8 cellular contexts compared by ENCODE assay signal in the genomic region with DNA sequence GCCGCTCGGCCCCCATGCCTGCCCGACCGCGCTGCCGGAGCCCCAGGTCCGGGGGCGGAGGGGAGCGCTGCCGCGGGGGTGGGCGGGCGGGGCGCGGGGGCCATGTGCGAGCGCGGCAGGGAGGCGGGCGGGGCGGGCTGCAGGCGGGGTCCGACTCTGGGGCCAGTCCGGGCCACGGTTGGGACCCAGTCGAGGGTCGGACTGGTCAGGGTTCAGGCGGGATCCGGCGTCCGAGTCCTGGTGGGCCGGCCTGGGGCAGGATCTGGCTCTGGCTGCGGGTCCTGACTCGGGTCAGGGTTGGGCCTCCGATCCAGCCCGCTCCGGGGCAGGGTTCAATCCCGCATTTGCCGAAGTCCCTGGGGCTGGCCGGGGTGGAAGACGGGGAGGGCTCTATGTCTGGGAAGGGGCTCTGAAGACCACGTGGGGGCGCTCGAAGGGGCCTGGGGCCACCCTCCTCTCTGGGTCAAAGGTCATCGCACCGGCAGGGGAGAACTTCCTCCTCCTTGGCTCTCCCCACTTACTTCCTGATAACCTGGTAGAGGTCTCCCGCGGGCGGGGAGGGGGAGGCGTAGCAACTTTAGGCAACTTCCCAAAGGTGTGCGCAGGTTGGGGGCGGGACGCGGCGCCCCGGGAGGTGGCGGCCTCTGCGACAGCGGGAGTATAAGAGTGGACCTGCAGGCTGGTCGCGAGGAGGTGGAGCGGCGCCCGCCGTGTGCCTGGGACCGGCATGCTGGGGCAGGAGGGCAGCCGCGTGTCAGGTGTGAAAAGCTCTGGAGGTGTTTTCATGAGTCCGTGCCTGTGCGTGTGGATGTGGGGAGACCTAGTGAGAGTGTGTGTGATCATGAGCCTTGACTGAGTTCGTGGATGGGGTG. TPM values are rescaled to one million over a fixed set of nuclear protein-coding genes. Genes with fewer than 3 reads are reported as not detected.
DNase-seq lines count a peak whose midpoint lies in the region; ATAC-seq lines count a peak whose summit lies in the region.

No MANE protein-coding gene starts in this region.

- H3K9me3 ChIP-seq in effector memory CD4-positive, alpha-beta T cell (ENCODE audit: control insufficient read depth, low read length), result no peaks in the 10 kb centered on the region
- H3K9me3 ChIP-seq in mononuclear cell (ENCODE audit: low read depth, low read length), result no peaks in the 10 kb centered on the region

- H3K27me3 ChIP-seq in effector memory CD4-positive, alpha-beta T cell (replicated peaks; ENCODE audit: control insufficient read depth, insufficient read depth, low read length, poor library complexity, severe bottlenecking), result peaks cover 10% of the 10 kb centered on the region
- H3K27me3 ChIP-seq in mononuclear cell (ENCODE audit: insufficient read depth, low read length), result peaks cover 3% of the 10 kb centered on the region

- ATAC-seq in GM18498 (IDR thresholded peaks at IDR 0.05; ENCODE audit: unreplicated experiment), result peak; percentile 18
- ATAC-seq in HG02852 (IDR thresholded peaks at IDR 0.05; ENCODE audit: unreplicated experiment), result peak; percentile 26
- ATAC-seq in HG03565 (IDR thresholded peaks at IDR 0.05; ENCODE audit: unreplicated experiment), result no peak

- H3K4me3 ChIP-seq in effector memory CD4-positive, alpha-beta T cell (ENCODE audit: insufficient read depth, low read depth, low read length, poor library complexity, severe bottlenecking), result peak overlapping the region; percentile 65
- H3K4me3 ChIP-seq in mononuclear cell (ENCODE audit: low read length), result peak overlapping the region; percentile 62

- H3K4me1 ChIP-seq in effector memory CD4-positive, alpha-beta T cell (ENCODE audit: control insufficient read depth, insufficient read depth, low read length, poor library complexity, severe bottlenecking), result peaks cover 25% of the 10 kb centered on the region
- H3K4me1 ChIP-seq in mononuclear cell (ENCODE audit: insufficient read depth, low read length), result peaks cover 35% of the 10 kb centered on the region

- H3K36me3 ChIP-seq in effector memory CD4-positive, alpha-beta T cell (ENCODE audit: control insufficient read depth, insufficient read depth, low read length), result no peaks in the 10 kb centered on the region

- peak; percentile 57 for DNase-seq in NCI-H526 treated with DMSO at 0.1 percent for 48 hours (lab: John Stamatoyannopoulos, UW)
- peak; percentile 77 to 84 for DNase-seq in activated CD4-positive, alpha-beta T cell treated with anti-CD3 and anti-CD28 coated beads, Interleukin-2, amount 50 U/mL, for 48 hours
- DNase-seq in effector memory CD4-positive, alpha-beta T cell, result peak; percentile 50 to 67 (median 61)
- peak; percentile 43 to 61 for DNase-seq in stimulated activated CD8-positive, alpha-beta memory T cell treated with anti-CD3 and anti-CD28 coated beads, Interleukin-4, amount 100 ng/mL, for 4 hours (ENCODE audit: low read depth in 2 of 2, low spot score in 1 of 2)

- H3K27ac ChIP-seq in effector memory CD4-positive, alpha-beta T cell (ENCODE audit: insufficient read depth, low read length, poor library complexity, severe bottlenecking), result peak overlapping the region; percentile 67

RNA-seq across cellular contexts. Expression of a gene that starts 0.6 kb away (rescaled TPM):
- total RNA-seq in mononuclear cell, result 8.5 TPM

RNA-seq across cellular contexts. Expression of a gene that starts 5.8 kb away (rescaled TPM):
- not detected for total RNA-seq in mononuclear cell

RNA-seq across cellular contexts. Expression of a gene that starts 11.4 kb away (rescaled TPM):
- 62.1 TPM for total RNA-seq in mononuclear cell

RNA-seq across cellular contexts. Expression of a gene that starts 12.0 kb away (rescaled TPM):
- total RNA-seq in mononuclear cell, result 42.5 TPM

RNA-seq across cellular contexts. Expression of a gene that starts 14.8 kb away (rescaled TPM):
- not detected for total RNA-seq in mononuclear cell
